8 cellular contexts compared by ENCODE assay signal in the genomic region with DNA sequence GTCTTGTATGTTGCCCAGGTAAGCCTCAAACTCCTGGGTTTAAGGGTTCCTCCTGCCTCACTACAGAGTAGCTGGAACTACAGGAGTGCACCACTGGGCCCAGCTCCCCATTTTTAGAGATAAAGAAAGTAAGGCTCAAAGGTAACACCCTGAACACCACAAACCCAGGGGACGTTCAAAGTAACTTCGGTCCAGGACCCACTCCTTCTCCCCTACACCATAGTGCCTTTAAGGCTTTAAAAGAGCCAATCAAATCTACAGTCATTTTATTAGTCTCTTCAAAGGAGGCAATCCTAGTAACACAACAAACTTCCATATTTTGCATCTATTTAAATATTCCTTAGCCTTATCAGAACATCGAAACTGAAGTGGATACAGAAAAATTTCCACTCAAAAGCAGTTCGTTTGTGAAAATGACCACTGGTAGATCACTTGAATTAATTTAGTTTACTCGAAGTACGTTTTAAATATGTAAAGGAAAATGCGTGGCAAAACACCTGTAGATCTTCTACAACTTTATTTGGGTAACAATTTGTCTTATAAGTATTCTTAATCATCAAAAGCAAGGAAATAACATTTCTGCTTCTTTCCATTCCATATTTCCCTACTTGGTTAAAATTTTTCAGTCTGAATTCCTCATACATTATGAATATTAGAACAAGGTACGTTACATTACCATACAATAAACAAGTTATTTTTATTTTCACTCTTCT. TPM values are rescaled to one million over a fixed set of nuclear protein-coding genes. Genes with fewer than 3 reads are reported as not detected.
A peak's percentile ranks its signal among the peaks of the same experiment; 100 is the strongest.
DNase-seq lines count a peak whose midpoint lies in the region; ATAC-seq and TF ChIP-seq lines count a peak whose summit lies in the region.

No MANE protein-coding gene starts in this region.

- TF ChIP-seq EP300 in tibial nerve (IDR thresholded peaks at IDR 0.05), result no peak

- no peak for ATAC-seq in GM21423 (IDR thresholded peaks at IDR 0.05; ENCODE audit: unreplicated experiment)

- no peak for TF ChIP-seq POLR2A in tibial nerve (IDR thresholded peaks at IDR 0.05)

- H3K4me1 ChIP-seq in liver (ENCODE audit: control insufficient read depth in 4 of 4, insufficient read depth in 4 of 4, low read length in 3 of 4) (peaks cover 2 to 22% (median 6%) of the 10 kb centered on the region in 4 donors), tibial nerve (peaks cover 0 to 64% (median 25%) of the 10 kb centered on the region in 4 donors)

- peak overlapping the region; percentile 57 to 73 for H3K9ac ChIP-seq in liver (ENCODE audit: low read depth in 1 of 2, low read length in 2 of 2)

- H3K4me3 ChIP-seq in liver (ENCODE audit: low read depth in 1 of 3, low read length in 3 of 3), result peak overlapping the region in 2 of 3 donors; percentile 82 to 97
- H3K4me3 ChIP-seq in tibial nerve, result peak overlapping the region; percentile 82 to 94 (median 88)

- H3K9me3 ChIP-seq in KOPT-K1 (ENCODE audit: insufficient read depth, low read length, poor library complexity, severe bottlenecking) (no peaks in the 10 kb centered on the region), liver (ENCODE audit: control insufficient read depth in 4 of 4, low read length in 3 of 4) (no peaks in the 10 kb centered on the region), tibial nerve (no peaks in the 10 kb centered on the region)

- H3K27ac ChIP-seq in KOPT-K1 (ENCODE audit: low read depth, low read length, poor library complexity, severe bottlenecking) (peak overlapping the region; percentile 96), liver (ENCODE audit: low read depth in 1 of 2, low read length in 2 of 2) (peak overlapping the region; percentile 99 to 100), tibial nerve (peak overlapping the region; percentile 98 to 100 (median 98))

- TF ChIP-seq CTCF in liver (IDR thresholded peaks at IDR 0.05; ENCODE audit: low read depth, low read length, missing input control), result no peak
- no peak for TF ChIP-seq CTCF in tibial nerve (IDR thresholded peaks at IDR 0.05)

- no peaks in the 10 kb centered on the region for H3K36me3 ChIP-seq in KOPT-K1 (ENCODE audit: insufficient read depth, low read length)
- H3K36me3 ChIP-seq in liver (ENCODE audit: control insufficient read depth in 4 of 4, insufficient read depth in 3 of 4, low read depth in 1 of 4, low read length in 3 of 4), result no peaks in the 10 kb centered on the region
- no peaks in the 10 kb centered on the region for H3K36me3 ChIP-seq in tibial nerve

- DNase-seq in COR-L47 (lab: John Stamatoyannopoulos, UW) (peak; percentile 11), astrocyte of the hippocampus (ENCODE audit: low read depth, low spot score) (peak; percentile 33), tibial nerve (ENCODE audit: low spot score in 2 of 2) (no peak), T-helper 9 cell (no peak), SKM-1 (lab: John Stamatoyannopoulos, UW; ENCODE audit: unreplicated experiment) (no peak)

- H3K27me3 ChIP-seq in liver (ENCODE audit: control insufficient read depth in 4 of 4, insufficient read depth in 4 of 4, low read length in 3 of 4), result no peaks in the 10 kb centered on the region
- no peaks in the 10 kb centered on the region for H3K27me3 ChIP-seq in tibial nerve

- WGBS in liver, result 6% methylated on average over 8 of the region's 8 CpGs
- WGBS in tibial nerve, 2 donors, result 5 to 8% methylated on average over 8 of the region's 8 CpGs

- no peak for TF ChIP-seq RAD21 in liver (IDR thresholded peaks at IDR 0.05)

TF ChIP-seq in liver, 16 proteins besides CTCF, POLR2A, EP300 and RAD21:
- TF ChIP-seq TAF1 (conservative IDR thresholded peaks at IDR 0.05) (no peak), SP1 (IDR thresholded peaks at IDR 0.05) (no peak), HNF4A (conservative IDR thresholded peaks at IDR 0.05) (peak in 1 of 2 donors; percentile 3), EGR1 (IDR thresholded peaks at IDR 0.05; ENCODE audit: low read depth in 2 of 2) (no peak), JUND (IDR thresholded peaks at IDR 0.05) (no peak), HNF4G (IDR thresholded peaks at IDR 0.05) (no peak), FOXA1 (IDR thresholded peaks at IDR 0.05) (no peak), YY1 (IDR thresholded peaks at IDR 0.05) (peak; percentile 38)
- TF ChIP-seq, protein P1, sequence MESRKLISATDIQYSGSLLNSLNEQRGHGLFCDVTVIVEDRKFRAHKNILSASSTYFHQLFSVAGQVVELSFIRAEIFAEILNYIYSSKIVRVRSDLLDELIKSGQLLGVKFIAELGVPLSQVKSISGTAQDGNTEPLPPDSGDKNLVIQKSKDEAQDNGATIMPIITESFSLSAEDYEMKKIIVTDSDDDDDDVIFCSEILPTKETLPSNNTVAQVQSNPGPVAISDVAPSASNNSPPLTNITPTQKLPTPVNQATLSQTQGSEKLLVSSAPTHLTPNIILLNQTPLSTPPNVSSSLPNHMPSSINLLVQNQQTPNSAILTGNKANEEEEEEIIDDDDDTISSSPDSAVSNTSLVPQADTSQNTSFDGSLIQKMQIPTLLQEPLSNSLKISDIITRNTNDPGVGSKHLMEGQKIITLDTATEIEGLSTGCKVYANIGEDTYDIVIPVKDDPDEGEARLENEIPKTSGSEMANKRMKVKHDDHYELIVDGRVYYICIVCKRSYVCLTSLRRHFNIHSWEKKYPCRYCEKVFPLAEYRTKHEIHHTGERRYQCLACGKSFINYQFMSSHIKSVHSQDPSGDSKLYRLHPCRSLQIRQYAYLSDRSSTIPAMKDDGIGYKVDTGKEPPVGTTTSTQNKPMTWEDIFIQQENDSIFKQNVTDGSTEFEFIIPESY (IDR thresholded peaks at IDR 0.05), result no peak

RNA-seq across cellular contexts. Expression of gene STAG1, which starts 1.8 kb away (rescaled TPM):
- total RNA-seq in liver (10 to 100 TPM; 26.7 to 28.0 TPM), tibial nerve (10 to 100 TPM; 48.6 to 71.2 (median 58.2) TPM)
- polyA plus RNA-seq in liver, result 1 to 10 TPM; 4.6 to 6.6 TPM

Comparison
In these comparisons a context has a peak if more than half of its experiments do, and no peak if none do; other contexts are left out.
1. DNase-seq: peak in COR-L47 (single experiment) and astrocyte of the hippocampus (single experiment); none in tibial nerve (0 of 2), T-helper 9 cell (single experiment) and SKM-1 (single experiment).
2. Peak in every context shown above with its lines, with median percentiles within 50 percentile points of each other: H3K27ac ChIP-seq.